In the genomic region with DNA sequence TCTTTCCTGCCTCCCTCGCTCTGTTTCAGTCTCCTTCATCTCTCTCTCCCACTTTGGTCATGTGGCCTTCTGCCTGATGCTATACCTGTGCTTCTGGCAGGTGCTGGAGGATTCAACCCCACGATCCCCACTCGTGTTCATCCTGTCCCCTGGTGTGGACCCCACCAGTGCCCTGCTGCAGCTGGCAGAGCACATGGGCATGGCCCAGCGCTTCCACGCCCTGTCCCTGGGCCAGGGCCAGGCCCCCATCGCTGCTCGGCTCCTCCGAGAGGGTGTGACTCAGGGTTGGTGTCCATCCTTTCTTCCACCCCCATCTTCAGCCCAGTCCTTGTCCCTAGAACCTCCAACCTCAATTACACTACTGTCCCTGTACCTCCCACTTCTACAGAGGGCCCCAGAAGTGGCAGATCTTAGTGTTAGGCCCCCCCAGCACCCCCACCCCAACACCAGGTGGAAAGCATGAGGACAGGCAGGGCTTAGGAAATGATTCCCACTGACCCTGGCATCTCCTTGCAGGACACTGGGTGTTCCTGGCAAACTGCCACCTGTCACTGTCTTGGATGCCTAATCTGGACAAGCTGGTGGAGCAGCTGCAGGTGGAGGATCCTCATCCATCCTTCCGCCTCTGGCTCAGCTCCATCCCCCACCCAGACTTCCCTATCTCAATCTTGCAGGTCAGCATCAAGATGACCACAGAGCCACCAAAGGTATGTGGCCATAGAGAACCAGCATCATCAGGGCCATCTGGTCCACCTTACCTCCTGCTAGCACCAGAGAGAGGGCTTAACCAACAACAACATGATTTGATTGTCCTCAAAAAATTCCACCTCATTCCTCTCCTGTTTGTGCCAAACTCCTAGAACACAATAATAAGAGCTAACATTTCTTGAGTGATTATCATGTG, we compare ENCODE assay signal across 13 cellular contexts. TPM values are rescaled to one million over a fixed set of nuclear protein-coding genes. Genes with fewer than 3 reads are reported as not detected.
DNase-seq lines count a peak whose midpoint lies in the region; ATAC-seq and TF ChIP-seq lines count a peak whose summit lies in the region.
"Had no signal": no experiment of that assay in that cellular context is flagged by ENCODE, and none has a peak within 500 bp of the region (broad histone marks: within the 10 kb centered on the region; RNA-seq: fewer than 3 reads in every experiment).

No MANE protein-coding gene starts in this region.

- no peaks in the 10 kb centered on the region for H3K79me2 ChIP-seq in GM23338 (replicated peaks; ENCODE audit: insufficient read depth)
- no peaks in the 10 kb centered on the region for H3K79me2 ChIP-seq in GM23248 (ENCODE audit: insufficient read depth)

- H3K4me3 Mint-ChIP-seq in GM23338, result no peak overlapping the region; the same call in 2 of the 3 replicates
- H3K4me3 Mint-ChIP-seq: B cell; CD4-positive, alpha-beta memory T cell; H9 had no signal

- H3K9ac ChIP-seq in GM23248, result no peak overlapping the region

- no peaks in the 10 kb centered on the region for H4K20me1 ChIP-seq in GM23338 (replicated peaks; ENCODE audit: insufficient read depth)
- no peaks in the 10 kb centered on the region for H4K20me1 ChIP-seq in GM23248 (ENCODE audit: insufficient read depth)

- H3K9me2 ChIP-seq in GM23338 (ENCODE audit: insufficient read depth), result no peaks in the 10 kb centered on the region
- H3K9me2 ChIP-seq in GM23248 (ENCODE audit: insufficient read depth), result no peaks in the 10 kb centered on the region

- H3K9me3 Mint-ChIP-seq in GM23338, result no peaks in the 10 kb centered on the region
- H3K9me3 Mint-ChIP-seq: CD4-positive, alpha-beta memory T cell; H9 had no signal

- peaks cover 16% of the 10 kb centered on the region for H3K4me1 Mint-ChIP-seq in GM23338
- H3K4me1 Mint-ChIP-seq: B cell had no signal

- no peak for ATAC-seq in GM23338
- ATAC-seq in esophagus mucosa, result peak; percentile 34
- no peak for ATAC-seq in HG03432 (IDR thresholded peaks at IDR 0.05; ENCODE audit: unreplicated experiment)

- no peaks in the 10 kb centered on the region for H3K36me3 Mint-ChIP-seq in GM23338 (ENCODE audit: low read depth)
- H3K36me3 Mint-ChIP-seq: CD4-positive, alpha-beta memory T cell had no signal

- H3K4me2 ChIP-seq in GM23338 (no peak overlapping the region), GM23248 (ENCODE audit: unreplicated experiment) (no peak overlapping the region)

- TF ChIP-seq CTCF in GM23338 (conservative IDR thresholded peaks at IDR 0.05; ENCODE audit: low read depth in 2 of 2), result no peak
- TF ChIP-seq CTCF in WERI-Rb-1 (IDR thresholded peaks at IDR 0.05; ENCODE audit: low read depth, low read length), result no peak
- no peak for TF ChIP-seq CTCF in spleen (IDR thresholded peaks at IDR 0.05 in 8 of 11, conservative IDR thresholded peaks at IDR 0.05 in 3 of 11)

- peaks cover 26% of the 10 kb centered on the region for H3K27me3 Mint-ChIP-seq in GM23338 (ENCODE audit: insufficient read depth, low read depth, poor library complexity)

- TF ChIP-seq POLR2A in spleen (IDR thresholded peaks at IDR 0.05), result no peak

- H3F3A ChIP-seq in GM23338 (replicated peaks; ENCODE audit: low read depth) (no peaks in the 10 kb centered on the region), GM23248 (ENCODE audit: insufficient read depth) (peaks cover 10% of the 10 kb centered on the region)

- 83 to 92% (median 87%) methylated on average over 8 to 9 of the region's 9 CpGs for WGBS in spleen, 5 donors
- WGBS in GM23248 (ENCODE audit: low coverage in 1 of 2, low lambda C conversion rate in 2 of 2, missing lambda C conversion rate in 2 of 2), 2 experiments, result 59 to 67% methylated on average over 9 of the region's 9 CpGs

- peak overlapping the region; percentile 52; the same call in 1 of the 2 replicates for H2AFZ ChIP-seq in GM23338
- no peak overlapping the region for H2AFZ ChIP-seq in GM23248

- H3K27ac Mint-ChIP-seq in GM23338, result no peak overlapping the region
- H3K27ac Mint-ChIP-seq: B cell had no signal

- H3K9me3 ChIP-seq in WERI-Rb-1 (ENCODE audit: severe bottlenecking) (no peaks in the 10 kb centered on the region), spleen (no peaks in the 10 kb centered on the region), GM23248 (ENCODE audit: low read depth) (no peaks in the 10 kb centered on the region)

- H3K36me3 ChIP-seq in GM23338 (ENCODE audit: insufficient read depth) (no peaks in the 10 kb centered on the region), WERI-Rb-1 (no peaks in the 10 kb centered on the region), spleen (no peaks in the 10 kb centered on the region), GM23248 (ENCODE audit: low read depth) (no peaks in the 10 kb centered on the region)

- H3K4me3 ChIP-seq in GM23338 (no peak overlapping the region), WERI-Rb-1 (ENCODE audit: low read depth, low read length) (no peak overlapping the region), spleen (no peak overlapping the region), GM23248 (no peak overlapping the region)

- no peaks in the 10 kb centered on the region for H3K4me1 ChIP-seq in GM23338 (ENCODE audit: insufficient read depth)
- peaks cover 0 to 5% (median 0%) of the 10 kb centered on the region in 6 donors for H3K4me1 ChIP-seq in spleen
- H3K4me1 ChIP-seq in GM23248 (ENCODE audit: insufficient read depth), result no peaks in the 10 kb centered on the region

- no peak for DNase-seq in GM23338 (ENCODE audit: low spot score)
- peak; percentile 61 for DNase-seq in WERI-Rb-1
- DNase-seq in spleen, result peak; percentile 59
- DNase-seq in COLO829 (ENCODE audit: low spot score), result no peak
- DNase-seq in GM23248, result no peak
- DNase-seq: ACHN; CD4-positive, alpha-beta memory T cell; NCI-H1048; SHP77 treated with DMSO at 0.1 percent for 48 hours had no signal

- H3K27me3 ChIP-seq in GM23338 (ENCODE audit: insufficient read depth) (peaks cover 37% of the 10 kb centered on the region; the same call in 1 of the 2 replicates), WERI-Rb-1 (ENCODE audit: insufficient read depth, low read depth, severe bottlenecking) (no peaks in the 10 kb centered on the region), spleen (replicated peaks in 1 of 7) (peaks cover 0 to 3% (median 0%) of the 10 kb centered on the region in 7 donors), GM23248 (replicated peaks; ENCODE audit: insufficient read depth) (no peaks in the 10 kb centered on the region)

- in situ Hi-C loops in GM23248 (cut with MboI), result no loop called here

- H3K27ac ChIP-seq in GM23338 (ENCODE audit: low read depth) (no peak overlapping the region), WERI-Rb-1 (no peak overlapping the region), spleen (no peak overlapping the region), GM23248 (no peak overlapping the region)

- intact Hi-C loops in spleen (cut with DNase I; ENCODE audit: low total_unique reads), result loop anchor here (5.0 to 10.0 kb wide), 2 partner anchors 163 to 231 kb away; no protein-coding TSS in a partner anchor

TF ChIP-seq in GM23338, 12 proteins besides CTCF, POLR2A, EP300 and RAD21 (continues in another document):
- no peak for TF ChIP-seq EZH2 (IDR thresholded peaks at IDR 0.05; ENCODE audit: low read depth, unreplicated experiment)
- TF ChIP-seq NANOG (IDR thresholded peaks at IDR 0.05; ENCODE audit: borderline replicate concordance), result no peak
- TF ChIP-seq STAT1 (IDR thresholded peaks at IDR 0.05; ENCODE audit: unreplicated experiment), result no peak
- no peak for TF ChIP-seq EZH2phosphoT487 (IDR thresholded peaks at IDR 0.05; ENCODE audit: unreplicated experiment)
- TF ChIP-seq ZNF331 (CRISPR knock-in tag; IDR thresholded peaks at IDR 0.05; ENCODE audit: low read depth), result no peak
- TF ChIP-seq ETS1 (IDR thresholded peaks at IDR 0.05), result no peak
- TF ChIP-seq POLR2AphosphoS5 (IDR thresholded peaks at IDR 0.05; ENCODE audit: low read depth), result no peak
- no peak for TF ChIP-seq ZNF114 (CRISPR knock-in tag; IDR thresholded peaks at IDR 0.05)

RNA-seq across cellular contexts. Expression of gene KDM6B, which starts 9.7 kb away (rescaled TPM):
- 1.4 and 1.8 TPM in 2 replicates for total RNA-seq in GM23338 (2014; rRNA removed; shearing (Covaris generic))
- 1.1 and 1.4 TPM in 2 replicates for polyA plus RNA-seq in GM23338 (2016; fragmentation: Nextera tagmentation; extraction: Ambion mirVana)
- total RNA-seq in esophagus mucosa, result 16.7 TPM
- 100 to 1,000 TPM in 1 of 7 donors, 10 to 100 TPM in 6; 22.3 to 110 (median 60.8) TPM for total RNA-seq in spleen
- 10 to 100 TPM in 1 of 3 donors, 1 to 10 TPM in 2; 2.9 to 11.7 (median 4.0) TPM for polyA plus RNA-seq in spleen
- 0.76 and 1.3 TPM in 2 replicates for total RNA-seq in GM23248 (2014; rRNA removed; shearing (Covaris generic))
- 1.6 and 2.3 TPM in 2 replicates for polyA plus RNA-seq in GM23248 (2016; fragmentation: Nextera tagmentation; extraction: Ambion mirVana)

RNA-seq across cellular contexts. Expression of gene TMEM88, which starts 30.6 kb away (rescaled TPM):
- total RNA-seq in GM23338 (2014; rRNA removed; shearing (Covaris generic)), result 0.97 TPM in 1 of 2 replicates, not detected in the other
- 0.43 and 0.58 TPM in 2 replicates for polyA plus RNA-seq in GM23338 (2016; fragmentation: Nextera tagmentation; extraction: Ambion mirVana)
- 1.7 TPM for total RNA-seq in esophagus mucosa
- total RNA-seq in spleen, result 10 to 100 TPM in 5 of 7 donors, 1 to 10 TPM in 2; 5.2 to 31.8 (median 18.0) TPM
- 10 to 100 TPM in 1 of 3 donors, 1 to 10 TPM in 2; 5.5 to 26.2 (median 9.5) TPM for polyA plus RNA-seq in spleen
- not detected in 2 replicates for total RNA-seq in GM23248 (2014; rRNA removed; shearing (Covaris generic))
- 0.23 TPM in 1 of 2 replicates, not detected in the other for polyA plus RNA-seq in GM23248 (2016; fragmentation: Nextera tagmentation; extraction: Ambion mirVana)
- polyA plus RNA-seq: CD4-positive, alpha-beta memory T cell had no signal

RNA-seq across cellular contexts. Expression of gene NAA38, which starts 33.1 kb away (rescaled TPM):
- total RNA-seq in GM23338 (2014; rRNA removed; shearing (Covaris generic)), result 17.1 and 24.0 TPM in 2 replicates
- polyA plus RNA-seq in GM23338 (2016; fragmentation: Nextera tagmentation; extraction: Ambion mirVana), result 74.8 and 78.5 TPM in 2 replicates
- 93.3 TPM for total RNA-seq in esophagus mucosa
- 100 to 1,000 TPM in 1 of 7 donors, 10 to 100 TPM in 6; 51.0 to 111 (median 56.9) TPM for total RNA-seq in spleen
- 100 to 1,000 TPM; 119 to 185 (median 182) TPM for polyA plus RNA-seq in spleen
- 70.4 and 71.5 TPM in 2 replicates for total RNA-seq in GM23248 (2014; rRNA removed; shearing (Covaris generic))
- polyA plus RNA-seq in GM23248 (2016; fragmentation: Nextera tagmentation; extraction: Ambion mirVana), result 185 and 196 TPM in 2 replicates

RNA-seq across cellular contexts. Expression of gene CYB5D1, which starts 33.5 kb away (rescaled TPM):
- 5.6 and 8.4 TPM in 2 replicates for total RNA-seq in GM23338 (2014; rRNA removed; shearing (Covaris generic))
- polyA plus RNA-seq in GM23338 (2016; fragmentation: Nextera tagmentation; extraction: Ambion mirVana), result 2.7 and 3.5 TPM in 2 replicates
- total RNA-seq in esophagus mucosa, result 7.6 TPM
- total RNA-seq in spleen, result 10 to 100 TPM in 1 of 7 donors, 1 to 10 TPM in 6; 4.1 to 13.2 (median 5.9) TPM
- polyA plus RNA-seq in spleen, result 1 to 10 TPM; 2.1 to 3.8 (median 2.9) TPM
- total RNA-seq in GM23248 (2014; rRNA removed; shearing (Covaris generic)), result 11.0 and 20.6 TPM in 2 replicates
- 8.6 and 9.9 TPM in 2 replicates for polyA plus RNA-seq in GM23248 (2016; fragmentation: Nextera tagmentation; extraction: Ambion mirVana)

Comparison
In these comparisons a context has a peak if more than half of its experiments do, and no peak if none do; other contexts are left out.
1. DNase-seq: peak in WERI-Rb-1 (single experiment) and spleen (single experiment); none in GM23338 (single experiment), COLO829 (single experiment) and GM23248 (single experiment).